4 cellular contexts compared by ENCODE assay signal in genomic region chr19:17401628-17402027, GRCh38.
TF ChIP-seq lines count a peak whose summit lies in the region.

No MANE protein-coding gene starts in this region.

TF ChIP-seq in SK-N-SH treated with all-trans-retinoic acid at 6 μM for 48 hours, 23 proteins besides CTCF, POLR2A, EP300 and RAD21 (continued from another document):
- TF ChIP-seq TOX (CRISPR knock-in tag; IDR thresholded peaks at IDR 0.05; ENCODE audit: borderline replicate concordance) (no peak), BACH2 (CRISPR knock-in tag; IDR thresholded peaks at IDR 0.05; ENCODE audit: borderline replicate concordance) (no peak), TCF4 (CRISPR knock-in tag; IDR thresholded peaks at IDR 0.05; ENCODE audit: borderline replicate concordance) (no peak), CSRNP3 (CRISPR knock-in tag; IDR thresholded peaks at IDR 0.05) (no peak)
- TF ChIP-seq, protein P1, sequence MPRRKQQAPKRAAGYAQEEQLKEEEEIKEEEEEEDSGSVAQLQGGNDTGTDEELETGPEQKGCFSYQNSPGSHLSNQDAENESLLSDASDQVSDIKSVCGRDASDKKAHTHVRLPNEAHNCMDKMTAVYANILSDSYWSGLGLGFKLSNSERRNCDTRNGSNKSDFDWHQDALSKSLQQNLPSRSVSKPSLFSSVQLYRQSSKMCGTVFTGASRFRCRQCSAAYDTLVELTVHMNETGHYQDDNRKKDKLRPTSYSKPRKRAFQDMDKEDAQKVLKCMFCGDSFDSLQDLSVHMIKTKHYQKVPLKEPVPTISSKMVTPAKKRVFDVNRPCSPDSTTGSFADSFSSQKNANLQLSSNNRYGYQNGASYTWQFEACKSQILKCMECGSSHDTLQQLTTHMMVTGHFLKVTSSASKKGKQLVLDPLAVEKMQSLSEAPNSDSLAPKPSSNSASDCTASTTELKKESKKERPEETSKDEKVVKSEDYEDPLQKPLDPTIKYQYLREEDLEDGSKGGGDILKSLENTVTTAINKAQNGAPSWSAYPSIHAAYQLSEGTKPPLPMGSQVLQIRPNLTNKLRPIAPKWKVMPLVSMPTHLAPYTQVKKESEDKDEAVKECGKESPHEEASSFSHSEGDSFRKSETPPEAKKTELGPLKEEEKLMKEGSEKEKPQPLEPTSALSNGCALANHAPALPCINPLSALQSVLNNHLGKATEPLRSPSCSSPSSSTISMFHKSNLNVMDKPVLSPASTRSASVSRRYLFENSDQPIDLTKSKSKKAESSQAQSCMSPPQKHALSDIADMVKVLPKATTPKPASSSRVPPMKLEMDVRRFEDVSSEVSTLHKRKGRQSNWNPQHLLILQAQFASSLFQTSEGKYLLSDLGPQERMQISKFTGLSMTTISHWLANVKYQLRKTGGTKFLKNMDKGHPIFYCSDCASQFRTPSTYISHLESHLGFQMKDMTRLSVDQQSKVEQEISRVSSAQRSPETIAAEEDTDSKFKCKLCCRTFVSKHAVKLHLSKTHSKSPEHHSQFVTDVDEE (CRISPR knock-in tag; IDR thresholded peaks at IDR 0.05), result no peak

TF ChIP-seq in SK-N-SH, 30 proteins besides CTCF, POLR2A, EP300 and RAD21 (continued from another document and continues in another):
- TF ChIP-seq USF2 (IDR thresholded peaks at IDR 0.05; ENCODE audit: borderline replicate concordance, low read depth, low read length) (no peak), NFIC (IDR thresholded peaks at IDR 0.05; ENCODE audit: borderline replicate concordance) (no peak), MEF2A (IDR thresholded peaks at IDR 0.05; ENCODE audit: borderline replicate concordance, low read depth) (no peak), TAF1 (IDR thresholded peaks at IDR 0.05; ENCODE audit: borderline replicate concordance, low read depth, low read length) (no peak), RXRA (IDR thresholded peaks at IDR 0.05; ENCODE audit: borderline replicate concordance, low read depth) (no peak), MXI1 (IDR thresholded peaks at IDR 0.05; ENCODE audit: low read depth, low read length) (no peak), JUND (IDR thresholded peaks at IDR 0.05) (no peak), CHD2 (IDR thresholded peaks at IDR 0.05; ENCODE audit: low read length, partially characterized antibody) (no peak)
- TF ChIP-seq, protein P2, sequence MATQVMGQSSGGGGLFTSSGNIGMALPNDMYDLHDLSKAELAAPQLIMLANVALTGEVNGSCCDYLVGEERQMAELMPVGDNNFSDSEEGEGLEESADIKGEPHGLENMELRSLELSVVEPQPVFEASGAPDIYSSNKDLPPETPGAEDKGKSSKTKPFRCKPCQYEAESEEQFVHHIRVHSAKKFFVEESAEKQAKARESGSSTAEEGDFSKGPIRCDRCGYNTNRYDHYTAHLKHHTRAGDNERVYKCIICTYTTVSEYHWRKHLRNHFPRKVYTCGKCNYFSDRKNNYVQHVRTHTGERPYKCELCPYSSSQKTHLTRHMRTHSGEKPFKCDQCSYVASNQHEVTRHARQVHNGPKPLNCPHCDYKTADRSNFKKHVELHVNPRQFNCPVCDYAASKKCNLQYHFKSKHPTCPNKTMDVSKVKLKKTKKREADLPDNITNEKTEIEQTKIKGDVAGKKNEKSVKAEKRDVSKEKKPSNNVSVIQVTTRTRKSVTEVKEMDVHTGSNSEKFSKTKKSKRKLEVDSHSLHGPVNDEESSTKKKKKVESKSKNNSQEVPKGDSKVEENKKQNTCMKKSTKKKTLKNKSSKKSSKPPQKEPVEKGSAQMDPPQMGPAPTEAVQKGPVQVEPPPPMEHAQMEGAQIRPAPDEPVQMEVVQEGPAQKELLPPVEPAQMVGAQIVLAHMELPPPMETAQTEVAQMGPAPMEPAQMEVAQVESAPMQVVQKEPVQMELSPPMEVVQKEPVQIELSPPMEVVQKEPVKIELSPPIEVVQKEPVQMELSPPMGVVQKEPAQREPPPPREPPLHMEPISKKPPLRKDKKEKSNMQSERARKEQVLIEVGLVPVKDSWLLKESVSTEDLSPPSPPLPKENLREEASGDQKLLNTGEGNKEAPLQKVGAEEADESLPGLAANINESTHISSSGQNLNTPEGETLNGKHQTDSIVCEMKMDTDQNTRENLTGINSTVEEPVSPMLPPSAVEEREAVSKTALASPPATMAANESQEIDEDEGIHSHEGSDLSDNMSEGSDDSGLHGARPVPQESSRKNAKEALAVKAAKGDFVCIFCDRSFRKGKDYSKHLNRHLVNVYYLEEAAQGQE (IDR thresholded peaks at IDR 0.05; ENCODE audit: low read depth, low read length), result no peak
- TF ChIP-seq, protein P3, sequence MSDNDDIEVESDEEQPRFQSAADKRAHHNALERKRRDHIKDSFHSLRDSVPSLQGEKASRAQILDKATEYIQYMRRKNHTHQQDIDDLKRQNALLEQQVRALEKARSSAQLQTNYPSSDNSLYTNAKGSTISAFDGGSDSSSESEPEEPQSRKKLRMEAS (IDR thresholded peaks at IDR 0.05; ENCODE audit: low read depth), result no peak

TF ChIP-seq in HEK293, 187 proteins besides CTCF, POLR2A, EP300 and RAD21 (continued from another document):
- TF ChIP-seq ZFP3 (tag by site-specific recombination; IDR thresholded peaks at IDR 0.05; ENCODE audit: low read depth) (peak; percentile 62), PRDM1 (tag by site-specific recombination; IDR thresholded peaks at IDR 0.05) (no peak)

TF ChIP-seq in GM23338, 12 proteins besides CTCF, POLR2A, EP300 and RAD21 (continued from another document):
- TF ChIP-seq POLR2AphosphoS5 (IDR thresholded peaks at IDR 0.05; ENCODE audit: low read depth), result no peak
- TF ChIP-seq CREB1 (CRISPR knock-in tag; IDR thresholded peaks at IDR 0.05; ENCODE audit: low read depth), result no peak
- no peak for TF ChIP-seq EZH2phosphoT487 (IDR thresholded peaks at IDR 0.05; ENCODE audit: unreplicated experiment)
- TF ChIP-seq, protein P2 (IDR thresholded peaks at IDR 0.05; ENCODE audit: unreplicated experiment), result no peak
- no peak for TF ChIP-seq ZNF331 (CRISPR knock-in tag; IDR thresholded peaks at IDR 0.05; ENCODE audit: low read depth)
- TF ChIP-seq, protein P4, sequence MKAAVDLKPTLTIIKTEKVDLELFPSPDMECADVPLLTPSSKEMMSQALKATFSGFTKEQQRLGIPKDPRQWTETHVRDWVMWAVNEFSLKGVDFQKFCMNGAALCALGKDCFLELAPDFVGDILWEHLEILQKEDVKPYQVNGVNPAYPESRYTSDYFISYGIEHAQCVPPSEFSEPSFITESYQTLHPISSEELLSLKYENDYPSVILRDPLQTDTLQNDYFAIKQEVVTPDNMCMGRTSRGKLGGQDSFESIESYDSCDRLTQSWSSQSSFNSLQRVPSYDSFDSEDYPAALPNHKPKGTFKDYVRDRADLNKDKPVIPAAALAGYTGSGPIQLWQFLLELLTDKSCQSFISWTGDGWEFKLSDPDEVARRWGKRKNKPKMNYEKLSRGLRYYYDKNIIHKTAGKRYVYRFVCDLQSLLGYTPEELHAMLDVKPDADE (IDR thresholded peaks at IDR 0.05), result no peak
- TF ChIP-seq, protein P5, sequence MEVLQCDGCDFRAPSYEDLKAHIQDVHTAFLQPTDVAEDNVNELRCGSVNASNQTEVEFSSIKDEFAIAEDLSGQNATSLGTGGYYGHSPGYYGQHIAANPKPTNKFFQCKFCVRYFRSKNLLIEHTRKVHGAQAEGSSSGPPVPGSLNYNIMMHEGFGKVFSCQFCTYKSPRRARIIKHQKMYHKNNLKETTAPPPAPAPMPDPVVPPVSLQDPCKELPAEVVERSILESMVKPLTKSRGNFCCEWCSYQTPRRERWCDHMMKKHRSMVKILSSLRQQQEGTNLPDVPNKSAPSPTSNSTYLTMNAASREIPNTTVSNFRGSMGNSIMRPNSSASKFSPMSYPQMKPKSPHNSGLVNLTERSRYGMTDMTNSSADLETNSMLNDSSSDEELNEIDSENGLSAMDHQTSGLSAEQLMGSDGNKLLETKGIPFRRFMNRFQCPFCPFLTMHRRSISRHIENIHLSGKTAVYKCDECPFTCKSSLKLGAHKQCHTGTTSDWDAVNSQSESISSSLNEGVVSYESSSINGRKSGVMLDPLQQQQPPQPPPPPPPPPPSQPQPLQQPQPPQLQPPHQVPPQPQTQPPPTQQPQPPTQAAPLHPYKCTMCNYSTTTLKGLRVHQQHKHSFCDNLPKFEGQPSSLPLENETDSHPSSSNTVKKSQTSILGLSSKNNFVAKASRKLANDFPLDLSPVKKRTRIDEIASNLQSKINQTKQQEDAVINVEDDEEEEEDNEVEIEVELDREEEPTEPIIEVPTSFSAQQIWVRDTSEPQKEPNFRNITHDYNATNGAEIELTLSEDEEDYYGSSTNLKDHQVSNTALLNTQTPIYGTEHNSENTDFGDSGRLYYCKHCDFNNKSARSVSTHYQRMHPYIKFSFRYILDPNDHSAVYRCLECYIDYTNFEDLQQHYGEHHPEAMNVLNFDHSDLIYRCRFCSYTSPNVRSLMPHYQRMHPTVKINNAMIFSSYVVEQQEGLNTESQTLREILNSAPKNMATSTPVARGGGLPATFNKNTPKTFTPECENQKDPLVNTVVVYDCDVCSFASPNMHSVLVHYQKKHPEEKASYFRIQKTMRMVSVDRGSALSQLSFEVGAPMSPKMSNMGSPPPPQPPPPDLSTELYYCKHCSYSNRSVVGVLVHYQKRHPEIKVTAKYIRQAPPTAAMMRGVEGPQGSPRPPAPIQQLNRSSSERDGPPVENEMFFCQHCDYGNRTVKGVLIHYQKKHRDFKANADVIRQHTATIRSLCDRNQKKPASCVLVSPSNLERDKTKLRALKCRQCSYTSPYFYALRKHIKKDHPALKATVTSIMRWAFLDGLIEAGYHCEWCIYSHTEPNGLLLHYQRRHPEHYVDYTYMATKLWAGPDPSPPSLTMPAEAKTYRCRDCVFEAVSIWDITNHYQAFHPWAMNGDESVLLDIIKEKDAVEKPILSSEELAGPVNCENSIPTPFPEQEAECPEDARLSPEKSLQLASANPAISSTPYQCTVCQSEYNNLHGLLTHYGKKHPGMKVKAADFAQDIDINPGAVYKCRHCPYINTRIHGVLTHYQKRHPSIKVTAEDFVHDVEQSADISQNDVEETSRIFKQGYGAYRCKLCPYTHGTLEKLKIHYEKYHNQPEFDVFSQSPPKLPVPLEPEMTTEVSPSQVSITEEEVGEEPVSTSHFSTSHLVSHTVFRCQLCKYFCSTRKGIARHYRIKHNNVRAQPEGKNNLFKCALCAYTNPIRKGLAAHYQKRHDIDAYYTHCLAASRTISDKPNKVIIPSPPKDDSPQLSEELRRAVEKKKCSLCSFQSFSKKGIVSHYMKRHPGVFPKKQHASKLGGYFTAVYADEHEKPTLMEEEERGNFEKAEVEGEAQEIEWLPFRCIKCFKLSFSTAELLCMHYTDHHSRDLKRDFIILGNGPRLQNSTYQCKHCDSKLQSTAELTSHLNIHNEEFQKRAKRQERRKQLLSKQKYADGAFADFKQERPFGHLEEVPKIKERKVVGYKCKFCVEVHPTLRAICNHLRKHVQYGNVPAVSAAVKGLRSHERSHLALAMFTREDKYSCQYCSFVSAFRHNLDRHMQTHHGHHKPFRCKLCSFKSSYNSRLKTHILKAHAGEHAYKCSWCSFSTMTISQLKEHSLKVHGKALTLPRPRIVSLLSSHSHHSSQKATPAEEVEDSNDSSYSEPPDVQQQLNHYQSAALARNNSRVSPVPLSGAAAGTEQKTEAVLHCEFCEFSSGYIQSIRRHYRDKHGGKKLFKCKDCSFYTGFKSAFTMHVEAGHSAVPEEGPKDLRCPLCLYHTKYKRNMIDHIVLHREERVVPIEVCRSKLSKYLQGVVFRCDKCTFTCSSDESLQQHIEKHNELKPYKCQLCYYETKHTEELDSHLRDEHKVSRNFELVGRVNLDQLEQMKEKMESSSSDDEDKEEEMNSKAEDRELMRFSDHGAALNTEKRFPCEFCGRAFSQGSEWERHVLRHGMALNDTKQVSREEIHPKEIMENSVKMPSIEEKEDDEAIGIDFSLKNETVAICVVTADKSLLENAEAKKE (CRISPR knock-in tag; IDR thresholded peaks at IDR 0.05), result no peak
- no peak for TF ChIP-seq NANOG (IDR thresholded peaks at IDR 0.05; ENCODE audit: borderline replicate concordance)
